In genomic region chr6:23446394-23447001, GRCh38 we compare ENCODE assay signal across 8 cellular contexts.
A peak's percentile ranks its signal among the peaks of the same experiment; 100 is the strongest.
DNase-seq lines count a peak whose midpoint lies in the region; ATAC-seq and TF ChIP-seq lines count a peak whose summit lies in the region.

No MANE protein-coding gene starts in this region.

- ATAC-seq in foreskin keratinocyte = peak; percentile 52
- ATAC-seq in activated CD8-positive, alpha-beta memory T cell treated with anti-CD3 and anti-CD28 coated beads, Interleukin-2, amount 10 ng/mL, durations not matched to agents 7 days and 5 days = no peak
- no peak for ATAC-seq in HG03354 (IDR thresholded peaks at IDR 0.05; ENCODE audit: poor library complexity, severe bottlenecking, unreplicated experiment)
- no peak for ATAC-seq in HG03342 (IDR thresholded peaks at IDR 0.05; ENCODE audit: unreplicated experiment)

- TF ChIP-seq CTCF in RWPE1 (conservative IDR thresholded peaks at IDR 0.05; ENCODE audit: low read depth) (peak; percentile 17; the same call in 1 of the 2 replicates), foreskin keratinocyte (conservative IDR thresholded peaks at IDR 0.05) (peak; percentile 79)

- no peak overlapping the region for H3K4me3 Mint-ChIP-seq in activated CD8-positive, alpha-beta memory T cell treated with anti-CD3 and anti-CD28 coated beads, Interleukin-2, amount 10 ng/mL, durations not matched to agents 7 days and 5 days

- DNase-seq in DMS79 treated with DMSO at 0.1 percent for 48 hours (lab: John Stamatoyannopoulos, UW) (peak; percentile 30), DMS79 (lab: John Stamatoyannopoulos, UW) (no peak), RWPE1 (ENCODE audit: low spot score) (peak; percentile 6), foreskin keratinocyte (peak in 1 of 2 donors; percentile 47), putamen (ENCODE audit: low spot score) (peak; percentile 59)
- no peak for DNase-seq in activated CD8-positive, alpha-beta memory T cell treated with anti-CD3 and anti-CD28 coated beads, Interleukin-2, amount 10 ng/mL, durations not matched to agents 7 days and 5 days

- no peak overlapping the region for H3K27ac Mint-ChIP-seq in activated CD8-positive, alpha-beta memory T cell treated with anti-CD3 and anti-CD28 coated beads, Interleukin-2, amount 10 ng/mL, durations not matched to agents 7 days and 5 days

- H3K27me3 ChIP-seq in foreskin keratinocyte = no peaks in the 10 kb centered on the region

- H3K27ac ChIP-seq in RWPE1 = no peak overlapping the region
- H3K27ac ChIP-seq in foreskin keratinocyte = no peak overlapping the region

- H3K4me1 ChIP-seq in foreskin keratinocyte = no peaks in the 10 kb centered on the region

- no peaks in the 10 kb centered on the region for H3K4me1 Mint-ChIP-seq in activated CD8-positive, alpha-beta memory T cell treated with anti-CD3 and anti-CD28 coated beads, Interleukin-2, amount 10 ng/mL, durations not matched to agents 7 days and 5 days

- no peaks in the 10 kb centered on the region for H3K36me3 Mint-ChIP-seq in activated CD8-positive, alpha-beta memory T cell treated with anti-CD3 and anti-CD28 coated beads, Interleukin-2, amount 10 ng/mL, durations not matched to agents 7 days and 5 days

- H3K9me3 Mint-ChIP-seq in activated CD8-positive, alpha-beta memory T cell treated with anti-CD3 and anti-CD28 coated beads, Interleukin-2, amount 10 ng/mL, durations not matched to agents 7 days and 5 days (ENCODE audit: low read depth) = peaks cover 4% of the 10 kb centered on the region

- POLR2A ChIA-PET in RWPE1 (lab: Yijun Ruan, JAX; ENCODE audit: low non-redundant PET) = no interaction called here

- no peaks in the 10 kb centered on the region for H3K27me3 Mint-ChIP-seq in activated CD8-positive, alpha-beta memory T cell treated with anti-CD3 and anti-CD28 coated beads, Interleukin-2, amount 10 ng/mL, durations not matched to agents 7 days and 5 days

- CTCF ChIA-PET in RWPE1 (lab: Yijun Ruan, JAX) = no interaction called here
- CTCF ChIA-PET in activated CD8-positive, alpha-beta memory T cell treated with anti-CD3 and anti-CD28 coated beads, Interleukin-2, amount 10 ng/mL, durations not matched to agents 7 days and 5 days (lab: Charles Lee) = no interaction called here

Comparison
In these comparisons a context has a peak if more than half of its experiments do, and no peak if none do; other contexts are left out.
1. DNase-seq: peak in DMS79 treated with DMSO at 0.1 percent for 48 hours (single experiment), RWPE1 (single experiment) and putamen (single experiment); none in DMS79 (single experiment) and activated CD8-positive, alpha-beta memory T cell treated with anti-CD3 and anti-CD28 coated beads, Interleukin-2, amount 10 ng/mL, durations not matched to agents 7 days and 5 days (single experiment).